Comparison of ENCODE assay signal across 1 cellular context in the genomic region with DNA sequence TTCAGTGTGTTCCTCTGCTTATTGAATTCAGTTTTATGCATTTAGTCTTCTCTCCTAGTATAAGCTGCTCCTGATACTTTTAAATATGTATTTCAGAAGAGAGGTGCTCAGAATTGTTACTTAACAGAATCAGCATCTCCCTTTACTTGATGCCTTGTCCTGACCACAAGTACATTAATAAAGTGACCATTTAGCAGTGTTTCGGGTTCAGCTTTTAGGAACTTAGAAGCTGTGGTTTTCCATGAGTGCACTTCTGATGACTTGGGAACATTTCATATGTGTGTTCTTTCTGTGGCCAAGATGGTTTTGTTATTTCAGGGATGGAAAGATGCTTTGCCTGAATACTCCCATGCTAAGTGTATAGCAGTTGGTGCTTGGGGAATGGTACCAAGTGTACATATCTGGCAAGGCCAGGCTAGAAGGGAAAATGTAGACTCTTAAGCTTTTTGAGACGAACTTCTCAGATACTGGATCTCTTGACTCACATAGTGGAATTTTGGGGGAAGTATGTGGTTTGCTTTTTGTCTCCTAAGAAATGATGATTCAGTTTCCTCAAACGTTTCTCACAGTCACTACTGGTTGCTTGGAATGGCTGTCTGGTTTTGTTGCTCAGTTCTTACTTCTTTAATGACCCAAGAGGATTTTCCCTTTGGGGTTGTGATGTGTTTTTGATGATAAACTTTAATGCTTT.
TF ChIP-seq lines count a peak whose summit lies in the region.

No MANE protein-coding gene starts in this region.

TF ChIP-seq in K562, 482 proteins besides CTCF, POLR2A, EP300 and RAD21:
- TF ChIP-seq LCOR (CRISPR knock-in tag; IDR thresholded peaks at IDR 0.05): peak; percentile 68; the same call in 1 of the 2 replicates
- TF ChIP-seq ERF (CRISPR knock-in tag; IDR thresholded peaks at IDR 0.05): 0 out of 2 replicates have a peak, but pooled peaks have one; percentile 7
- no peak for TF ChIP-seq COPS2 (conservative IDR thresholded peaks at IDR 0.05)
- TF ChIP-seq ZNF316 (IDR thresholded peaks at IDR 0.05): peak; percentile 31; the same call in 1 of the 2 replicates
- TF ChIP-seq KLF16 (IDR thresholded peaks at IDR 0.05): no peak
- no peak for TF ChIP-seq XRCC3 (IDR thresholded peaks at IDR 0.05)
- TF ChIP-seq RCOR1 (IDR thresholded peaks at IDR 0.05; ENCODE audit: borderline replicate concordance in 1 of 2, low read depth in 2 of 2, low read length in 2 of 2): no peak
- TF ChIP-seq, protein P1, sequence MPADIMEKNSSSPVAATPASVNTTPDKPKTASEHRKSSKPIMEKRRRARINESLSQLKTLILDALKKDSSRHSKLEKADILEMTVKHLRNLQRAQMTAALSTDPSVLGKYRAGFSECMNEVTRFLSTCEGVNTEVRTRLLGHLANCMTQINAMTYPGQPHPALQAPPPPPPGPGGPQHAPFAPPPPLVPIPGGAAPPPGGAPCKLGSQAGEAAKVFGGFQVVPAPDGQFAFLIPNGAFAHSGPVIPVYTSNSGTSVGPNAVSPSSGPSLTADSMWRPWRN (IDR thresholded peaks at IDR 0.05; ENCODE audit: low read depth): 0 out of 2 replicates have a peak, but pooled peaks have one; percentile 36
- no peak for TF ChIP-seq ZNF830 (CRISPR knock-in tag; IDR thresholded peaks at IDR 0.05)
- TF ChIP-seq ZFP30 (CRISPR knock-in tag; IDR thresholded peaks at IDR 0.05; ENCODE audit: borderline replicate concordance): no peak
- TF ChIP-seq, protein P2, sequence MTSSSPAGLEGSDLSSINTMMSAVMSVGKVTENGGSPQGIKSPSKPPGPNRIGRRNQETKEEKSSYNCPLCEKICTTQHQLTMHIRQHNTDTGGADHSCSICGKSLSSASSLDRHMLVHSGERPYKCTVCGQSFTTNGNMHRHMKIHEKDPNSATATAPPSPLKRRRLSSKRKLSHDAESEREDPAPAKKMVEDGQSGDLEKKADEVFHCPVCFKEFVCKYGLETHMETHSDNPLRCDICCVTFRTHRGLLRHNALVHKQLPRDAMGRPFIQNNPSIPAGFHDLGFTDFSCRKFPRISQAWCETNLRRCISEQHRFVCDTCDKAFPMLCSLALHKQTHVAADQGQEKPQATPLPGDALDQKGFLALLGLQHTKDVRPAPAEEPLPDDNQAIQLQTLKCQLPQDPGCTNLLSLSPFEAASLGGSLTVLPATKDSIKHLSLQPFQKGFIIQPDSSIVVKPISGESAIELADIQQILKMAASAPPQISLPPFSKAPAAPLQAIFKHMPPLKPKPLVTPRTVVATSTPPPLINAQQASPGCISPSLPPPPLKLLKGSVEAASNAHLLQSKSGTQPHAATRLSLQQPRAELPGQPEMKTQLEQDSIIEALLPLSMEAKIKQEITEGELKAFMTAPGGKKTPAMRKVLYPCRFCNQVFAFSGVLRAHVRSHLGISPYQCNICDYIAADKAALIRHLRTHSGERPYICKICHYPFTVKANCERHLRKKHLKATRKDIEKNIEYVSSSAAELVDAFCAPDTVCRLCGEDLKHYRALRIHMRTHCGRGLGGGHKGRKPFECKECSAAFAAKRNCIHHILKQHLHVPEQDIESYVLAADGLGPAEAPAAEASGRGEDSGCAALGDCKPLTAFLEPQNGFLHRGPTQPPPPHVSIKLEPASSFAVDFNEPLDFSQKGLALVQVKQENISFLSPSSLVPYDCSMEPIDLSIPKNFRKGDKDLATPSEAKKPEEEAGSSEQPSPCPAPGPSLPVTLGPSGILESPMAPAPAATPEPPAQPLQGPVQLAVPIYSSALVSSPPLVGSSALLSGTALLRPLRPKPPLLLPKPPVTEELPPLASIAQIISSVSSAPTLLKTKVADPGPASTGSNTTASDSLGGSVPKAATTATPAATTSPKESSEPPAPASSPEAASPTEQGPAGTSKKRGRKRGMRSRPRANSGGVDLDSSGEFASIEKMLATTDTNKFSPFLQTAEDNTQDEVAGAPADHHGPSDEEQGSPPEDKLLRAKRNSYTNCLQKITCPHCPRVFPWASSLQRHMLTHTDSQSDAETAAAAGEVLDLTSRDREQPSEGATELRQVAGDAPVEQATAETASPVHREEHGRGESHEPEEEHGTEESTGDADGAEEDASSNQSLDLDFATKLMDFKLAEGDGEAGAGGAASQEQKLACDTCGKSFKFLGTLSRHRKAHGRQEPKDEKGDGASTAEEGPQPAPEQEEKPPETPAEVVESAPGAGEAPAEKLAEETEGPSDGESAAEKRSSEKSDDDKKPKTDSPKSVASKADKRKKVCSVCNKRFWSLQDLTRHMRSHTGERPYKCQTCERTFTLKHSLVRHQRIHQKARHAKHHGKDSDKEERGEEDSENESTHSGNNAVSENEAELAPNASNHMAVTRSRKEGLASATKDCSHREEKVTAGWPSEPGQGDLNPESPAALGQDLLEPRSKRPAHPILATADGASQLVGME (CRISPR knock-in tag; IDR thresholded peaks at IDR 0.05): no peak
- no peak for TF ChIP-seq ILK (tag; IDR thresholded peaks at IDR 0.05; ENCODE audit: borderline replicate concordance, low read depth)
- peak; percentile 28; the same call in 1 of the 2 replicates for TF ChIP-seq MAFK (IDR thresholded peaks at IDR 0.05; ENCODE audit: low read length)
- TF ChIP-seq, protein P3, sequence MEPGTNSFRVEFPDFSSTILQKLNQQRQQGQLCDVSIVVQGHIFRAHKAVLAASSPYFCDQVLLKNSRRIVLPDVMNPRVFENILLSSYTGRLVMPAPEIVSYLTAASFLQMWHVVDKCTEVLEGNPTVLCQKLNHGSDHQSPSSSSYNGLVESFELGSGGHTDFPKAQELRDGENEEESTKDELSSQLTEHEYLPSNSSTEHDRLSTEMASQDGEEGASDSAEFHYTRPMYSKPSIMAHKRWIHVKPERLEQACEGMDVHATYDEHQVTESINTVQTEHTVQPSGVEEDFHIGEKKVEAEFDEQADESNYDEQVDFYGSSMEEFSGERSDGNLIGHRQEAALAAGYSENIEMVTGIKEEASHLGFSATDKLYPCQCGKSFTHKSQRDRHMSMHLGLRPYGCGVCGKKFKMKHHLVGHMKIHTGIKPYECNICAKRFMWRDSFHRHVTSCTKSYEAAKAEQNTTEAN (CRISPR knock-in tag; IDR thresholded peaks at IDR 0.05): no peak
- TF ChIP-seq NEUROD1 (IDR thresholded peaks at IDR 0.05; ENCODE audit: borderline replicate concordance, low read depth, low read length, partially characterized antibody): no peak
- peak; percentile 27; the same call in 1 of the 2 replicates for TF ChIP-seq SMARCA4 (IDR thresholded peaks at IDR 0.05)
- TF ChIP-seq ZBTB34 (CRISPR knock-in tag; IDR thresholded peaks at IDR 0.05): no peak
- no peak for TF ChIP-seq GTF3C2 (IDR thresholded peaks at IDR 0.05; ENCODE audit: borderline replicate concordance, extremely low read depth, insufficient read length)
- no peak for TF ChIP-seq ZFP36 (IDR thresholded peaks at IDR 0.05; ENCODE audit: low read depth, low read length, partially characterized antibody)
- no peak for TF ChIP-seq JUND (IDR thresholded peaks at IDR 0.05; ENCODE audit: borderline replicate concordance, low read depth, low read length)
- TF ChIP-seq JUND (tag; IDR thresholded peaks at IDR 0.05; ENCODE audit: borderline replicate concordance, low read depth, low read length): peak; percentile 41; the same call in 1 of the 3 replicates
- peak; percentile 82 for TF ChIP-seq FOSL1 (tag; conservative IDR thresholded peaks at IDR 0.05)
